1 cellular context compared by ENCODE assay signal in genomic region chr2:11829947-11830707, GRCh38.
A peak's percentile ranks its signal among the peaks of the same experiment; 100 is the strongest.
TF ChIP-seq lines count a peak whose summit lies in the region.

No MANE protein-coding gene starts in this region.

TF ChIP-seq in HEK293, 187 proteins besides CTCF, POLR2A, EP300 and RAD21 (continued from another document and continues in another):
- peak; percentile 75; the same call in 1 of the 2 replicates for TF ChIP-seq HOXD13 (CRISPR knock-in tag; IDR thresholded peaks at IDR 0.05; ENCODE audit: borderline replicate concordance)
- peak; percentile 58 for TF ChIP-seq ZBTB48 (tag by site-specific recombination; IDR thresholded peaks at IDR 0.05)
- TF ChIP-seq REPIN1 (tag by site-specific recombination; IDR thresholded peaks at IDR 0.05; ENCODE audit: low read depth) = no peak
- no peak for TF ChIP-seq ZNF274 (IDR thresholded peaks at IDR 0.05; ENCODE audit: low read length)
- TF ChIP-seq ZNF274 (tag by site-specific recombination; IDR thresholded peaks at IDR 0.05; ENCODE audit: borderline replicate concordance) = no peak
- peak; percentile 62; the same call in 1 of the 2 replicates for TF ChIP-seq ZNF324 (tag by site-specific recombination; IDR thresholded peaks at IDR 0.05)
- no peak for TF ChIP-seq KLF7 (tag by site-specific recombination; IDR thresholded peaks at IDR 0.05; ENCODE audit: borderline replicate concordance)
- TF ChIP-seq ZSCAN18 (tag by site-specific recombination; IDR thresholded peaks at IDR 0.05) = no peak
- TF ChIP-seq TRIM28 (IDR thresholded peaks at IDR 0.05; ENCODE audit: borderline replicate concordance, low read length) = peak; percentile 88
- TF ChIP-seq ZFP69B (tag by site-specific recombination; IDR thresholded peaks at IDR 0.05) = peak; percentile 24; the same call in 1 of the 2 replicates
- peak; percentile 88 for TF ChIP-seq ZNF654 (tag by site-specific recombination; IDR thresholded peaks at IDR 0.05; ENCODE audit: low read depth)
- TF ChIP-seq ZNF157 (tag by site-specific recombination; IDR thresholded peaks at IDR 0.05) = no peak
- peak; percentile 86 for TF ChIP-seq ZNF2 (tag by site-specific recombination; IDR thresholded peaks at IDR 0.05)
- peak; percentile 49 for TF ChIP-seq SP3 (tag by site-specific recombination; IDR thresholded peaks at IDR 0.05)
- TF ChIP-seq ZNF561 (tag by site-specific recombination; IDR thresholded peaks at IDR 0.05; ENCODE audit: borderline replicate concordance) = peak; percentile 71
- TF ChIP-seq ZNF629 (tag by site-specific recombination; IDR thresholded peaks at IDR 0.05) = peak; percentile 63
- TF ChIP-seq ZNF18 (tag by site-specific recombination; IDR thresholded peaks at IDR 0.05) = peak; percentile 86
- no peak for TF ChIP-seq ZNF23 (tag by site-specific recombination; IDR thresholded peaks at IDR 0.05; ENCODE audit: borderline replicate concordance)
- peak; percentile 53 for TF ChIP-seq ZFHX2 (tag by site-specific recombination; conservative IDR thresholded peaks at IDR 0.05)
- peak; percentile 97 for TF ChIP-seq ZBTB17 (tag by site-specific recombination; IDR thresholded peaks at IDR 0.05)
- TF ChIP-seq YY1 (tag by site-specific recombination; IDR thresholded peaks at IDR 0.05) = 0 out of 2 replicates have a peak, but pooled peaks have one; percentile 40
- no peak for TF ChIP-seq ZFP41 (tag by site-specific recombination; IDR thresholded peaks at IDR 0.05; ENCODE audit: borderline replicate concordance)
- TF ChIP-seq ZNF548 (tag by site-specific recombination; IDR thresholded peaks at IDR 0.05) = no peak
- peak; percentile 38 for TF ChIP-seq ZBTB21 (tag by site-specific recombination; IDR thresholded peaks at IDR 0.05)
- no peak for TF ChIP-seq ZNF19 (tag by site-specific recombination; IDR thresholded peaks at IDR 0.05; ENCODE audit: low read depth)
- TF ChIP-seq SCRT2 (tag by site-specific recombination; IDR thresholded peaks at IDR 0.05) = peak; percentile 66
- TF ChIP-seq FEZF1 (tag by site-specific recombination; IDR thresholded peaks at IDR 0.05) = peak; percentile 99
- peak; percentile 52 for TF ChIP-seq ZNF394 (tag by site-specific recombination; IDR thresholded peaks at IDR 0.05; ENCODE audit: borderline replicate concordance)
- TF ChIP-seq ZNF558 (tag by site-specific recombination; IDR thresholded peaks at IDR 0.05) = 0 out of 2 replicates have a peak, but pooled peaks have one; percentile 41
- no peak for TF ChIP-seq ZNF626 (tag by site-specific recombination; IDR thresholded peaks at IDR 0.05)
- TF ChIP-seq ZBTB20 (tag by site-specific recombination; IDR thresholded peaks at IDR 0.05) = peak; percentile 63; the same call in 1 of the 2 replicates
- peak; percentile 75 for TF ChIP-seq PRDM6 (tag by site-specific recombination; IDR thresholded peaks at IDR 0.05)
- peak; percentile 98 for TF ChIP-seq ZNF398 (tag by site-specific recombination; IDR thresholded peaks at IDR 0.05)
- 0 out of 2 replicates have a peak, but pooled peaks have one; percentile 18 for TF ChIP-seq TCF7L2 (IDR thresholded peaks at IDR 0.05; ENCODE audit: borderline replicate concordance, low read depth, low read length)
- TF ChIP-seq ZNF488 (tag by site-specific recombination; IDR thresholded peaks at IDR 0.05) = no peak
- no peak for TF ChIP-seq ZNF26 (tag by site-specific recombination; IDR thresholded peaks at IDR 0.05)
- no peak for TF ChIP-seq ZBTB26 (tag by site-specific recombination; optimal IDR thresholded peaks at IDR 0.05)
- TF ChIP-seq KLF8 (tag by site-specific recombination; IDR thresholded peaks at IDR 0.05) = peak; percentile 16; the same call in 1 of the 2 replicates
- TF ChIP-seq ZNF777 (tag by site-specific recombination; IDR thresholded peaks at IDR 0.05; ENCODE audit: borderline replicate concordance) = no peak
- 0 out of 2 replicates have a peak, but pooled peaks have one; percentile 33 for TF ChIP-seq ZBTB10 (tag by site-specific recombination; IDR thresholded peaks at IDR 0.05)
- TF ChIP-seq ZNF792 (tag by site-specific recombination; IDR thresholded peaks at IDR 0.05) = 0 out of 2 replicates have a peak, but pooled peaks have one; percentile 62
- 0 out of 2 replicates have a peak, but pooled peaks have one; percentile 71 for TF ChIP-seq ZNF843 (tag by site-specific recombination; IDR thresholded peaks at IDR 0.05)
- peak; percentile 91 for TF ChIP-seq ZBTB44 (tag by site-specific recombination; IDR thresholded peaks at IDR 0.05)
- TF ChIP-seq ZNF785 (tag by site-specific recombination; IDR thresholded peaks at IDR 0.05) = no peak
- TF ChIP-seq PRDM1 (tag by site-specific recombination; IDR thresholded peaks at IDR 0.05) = peak; percentile 96
- TF ChIP-seq ZFP37 (tag by site-specific recombination; IDR thresholded peaks at IDR 0.05) = peak; percentile 83; the same call in 1 of the 2 replicates
- peak; percentile 71 for TF ChIP-seq ZEB2 (tag by site-specific recombination; IDR thresholded peaks at IDR 0.05)
